In the genomic region with DNA sequence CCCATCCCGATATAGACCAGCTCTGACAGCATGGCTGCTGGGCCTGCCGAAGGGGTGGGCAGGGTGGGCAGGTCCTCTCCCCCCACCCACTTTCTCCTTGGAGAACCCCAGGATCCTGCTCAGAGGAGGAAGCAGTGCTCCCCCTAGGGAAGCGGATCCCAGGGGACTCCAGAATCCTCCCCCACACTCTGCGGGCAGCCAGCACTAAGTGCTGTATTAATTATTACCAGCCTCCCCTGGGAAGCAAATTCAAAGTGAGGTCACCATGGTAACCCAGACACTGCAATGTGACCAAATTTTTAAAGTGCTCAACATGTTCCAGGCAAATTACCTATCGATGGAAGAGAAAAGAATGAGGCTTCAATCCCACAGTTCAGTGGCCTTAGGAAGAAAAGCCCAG, we compare ENCODE assay signal across 21 cellular contexts. TPM values are rescaled to one million over a fixed set of nuclear protein-coding genes. Genes with fewer than 3 reads are reported as not detected.
A peak's percentile ranks its signal among the peaks of the same experiment; 100 is the strongest.
DNase-seq lines count a peak whose midpoint lies in the region; ATAC-seq, FAIRE-seq and TF ChIP-seq lines count a peak whose summit lies in the region.
"Had no signal": no experiment of that assay in that cellular context is flagged by ENCODE, and none has a peak within 500 bp of the region (broad histone marks: within the 10 kb centered on the region; RNA-seq: fewer than 3 reads in every experiment).

No MANE protein-coding gene starts in this region.

- peaks cover 0 to 4% of the 10 kb centered on the region in 2 donors for H3K27me3 Mint-ChIP-seq in natural killer cell treated with Interleukin-12 subunit alpha and Interleukin-12 subunit beta and Interleukin-15 and Interleukin-18, amount 100 ng/mL, for 72 hours
- peaks cover 0 to 3% of the 10 kb centered on the region in 2 donors for H3K27me3 Mint-ChIP-seq in natural killer cell (ENCODE audit: low read depth in 2 of 2)
- H3K27me3 Mint-ChIP-seq in effector memory CD8-positive, alpha-beta T cell: no peaks in the 10 kb centered on the region
- H3K27me3 Mint-ChIP-seq: activated CD8-positive, alpha-beta T cell treated with anti-CD3 and anti-CD28 coated beads for 36 hours; activated naive CD4-positive, alpha-beta T cell treated with anti-CD3 and anti-CD28 coated beads, Interleukin-2, amount 50 U/mL, for 24 hours; activated T-cell treated with anti-CD3 and anti-CD28 coated beads, Interleukin-2, amount 50 U/mL, for 24 hours; stimulated activated naive CD8-positive, alpha-beta T cell treated with anti-CD3 and anti-CD28 coated beads, Interleukin-15, Interleukin-2, amounts not matched to agents 100 ng/mL and 50 ng/mL, for 24 hours; T-helper 17 cell had no signal

- intact Hi-C loops in natural killer cell (cut with micrococcal nuclease): loop anchor here (5.0 kb wide), 1 partner anchor 120 kb away; no protein-coding TSS in a partner anchor

- no peaks in the 10 kb centered on the region for H3K36me3 Mint-ChIP-seq in natural killer cell treated with Interleukin-12 subunit alpha and Interleukin-12 subunit beta and Interleukin-15 and Interleukin-18, amount 100 ng/mL, for 72 hours
- H3K36me3 Mint-ChIP-seq in natural killer cell: no peaks in the 10 kb centered on the region
- peaks cover 3% of the 10 kb centered on the region for H3K36me3 Mint-ChIP-seq in effector memory CD8-positive, alpha-beta T cell (ENCODE audit: insufficient read depth)
- H3K36me3 Mint-ChIP-seq: activated naive CD4-positive, alpha-beta T cell treated with anti-CD3 and anti-CD28 coated beads, Interleukin-2, amount 50 U/mL, for 24 hours had no signal

- no peak for ATAC-seq in natural killer cell treated with Interleukin-12 subunit alpha and Interleukin-12 subunit beta and Interleukin-15 and Interleukin-18, amount 100 ng/mL, for 72 hours
- no peak for ATAC-seq in natural killer cell
- ATAC-seq in HG03354 (IDR thresholded peaks at IDR 0.05; ENCODE audit: poor library complexity, severe bottlenecking, unreplicated experiment): peak; percentile 59
- ATAC-seq in effector memory CD8-positive, alpha-beta T cell (replicated peaks): no peak
- ATAC-seq: activated CD8-positive, alpha-beta T cell treated with anti-CD3 and anti-CD28 coated beads for 36 hours; left cardiac atrium; T-helper 17 cell had no signal

- H3K4me1 Mint-ChIP-seq in natural killer cell treated with Interleukin-12 subunit alpha and Interleukin-12 subunit beta and Interleukin-15 and Interleukin-18, amount 100 ng/mL, for 72 hours (ENCODE audit: low read depth in 2 of 2): no peaks in the 10 kb centered on the region
- peaks cover 0 to 5% of the 10 kb centered on the region in 2 donors for H3K4me1 Mint-ChIP-seq in natural killer cell
- H3K4me1 Mint-ChIP-seq in effector memory CD8-positive, alpha-beta T cell (ENCODE audit: low read depth in 2 of 2): peaks cover 5 to 6% of the 10 kb centered on the region in 2 donors

- peaks cover 3% of the 10 kb centered on the region for H3K9me3 Mint-ChIP-seq in natural killer cell treated with Interleukin-12 subunit alpha and Interleukin-12 subunit beta and Interleukin-15 and Interleukin-18, amount 100 ng/mL, for 72 hours
- no peaks in the 10 kb centered on the region for H3K9me3 Mint-ChIP-seq in natural killer cell
- H3K9me3 Mint-ChIP-seq in effector memory CD8-positive, alpha-beta T cell: peaks cover 0 to 4% of the 10 kb centered on the region in 2 donors
- H3K9me3 Mint-ChIP-seq: activated naive CD4-positive, alpha-beta T cell treated with anti-CD3 and anti-CD28 coated beads, Interleukin-2, amount 50 U/mL, for 24 hours; activated T-cell treated with anti-CD3 and anti-CD28 coated beads, Interleukin-2, amount 50 U/mL, for 24 hours had no signal

- no peak overlapping the region for H3K27ac Mint-ChIP-seq in natural killer cell treated with Interleukin-12 subunit alpha and Interleukin-12 subunit beta and Interleukin-15 and Interleukin-18, amount 100 ng/mL, for 72 hours
- H3K27ac Mint-ChIP-seq in natural killer cell: no peak overlapping the region
- no peak overlapping the region for H3K27ac Mint-ChIP-seq in effector memory CD8-positive, alpha-beta T cell
- H3K27ac Mint-ChIP-seq: activated CD8-positive, alpha-beta T cell treated with anti-CD3 and anti-CD28 coated beads for 36 hours; activated naive CD4-positive, alpha-beta T cell treated with anti-CD3 and anti-CD28 coated beads, Interleukin-2, amount 50 U/mL, for 24 hours; activated T-cell treated with anti-CD3 and anti-CD28 coated beads, Interleukin-2, amount 50 U/mL, for 24 hours; stimulated activated naive CD8-positive, alpha-beta T cell treated with anti-CD3 and anti-CD28 coated beads, Interleukin-15, Interleukin-2, amounts not matched to agents 100 ng/mL and 50 ng/mL, for 24 hours; T-helper 17 cell had no signal

- no peak overlapping the region for H3K4me3 Mint-ChIP-seq in natural killer cell treated with Interleukin-12 subunit alpha and Interleukin-12 subunit beta and Interleukin-15 and Interleukin-18, amount 100 ng/mL, for 72 hours
- no peak overlapping the region for H3K4me3 Mint-ChIP-seq in natural killer cell
- no peak overlapping the region for H3K4me3 Mint-ChIP-seq in effector memory CD8-positive, alpha-beta T cell
- H3K4me3 Mint-ChIP-seq: activated CD8-positive, alpha-beta T cell treated with anti-CD3 and anti-CD28 coated beads for 36 hours; activated naive CD4-positive, alpha-beta T cell treated with anti-CD3 and anti-CD28 coated beads, Interleukin-2, amount 50 U/mL, for 24 hours; activated T-cell treated with anti-CD3 and anti-CD28 coated beads, Interleukin-2, amount 50 U/mL, for 24 hours; stimulated activated naive CD8-positive, alpha-beta T cell treated with anti-CD3 and anti-CD28 coated beads, Interleukin-15, Interleukin-2, amounts not matched to agents 100 ng/mL and 50 ng/mL, for 24 hours; T-helper 17 cell had no signal

- FAIRE-seq in islet of Langerhans (lab: Jason Lieb, UNC): peak; percentile 62
- FAIRE-seq: colon, endometrium had no signal

- peak; percentile 2 for DNase-seq in natural killer cell treated with Interleukin-12 subunit alpha and Interleukin-12 subunit beta and Interleukin-15 and Interleukin-18, amount 100 ng/mL, for 72 hours (ENCODE audit: low spot score)
- no peak for DNase-seq in natural killer cell
- DNase-seq in NCI-H1092 (lab: John Stamatoyannopoulos, UW): no peak
- DNase-seq in NAMALWA (ENCODE audit: low spot score): no peak
- no peak for DNase-seq in stimulated activated CD4-positive, alpha-beta T cell treated with anti-CD3 and anti-CD28 coated beads, Interleukin-15, amount 100 ng/mL, for 24 hours
- no peak for DNase-seq in effector memory CD8-positive, alpha-beta T cell
- DNase-seq: activated CD8-positive, alpha-beta T cell treated with anti-CD3 and anti-CD28 coated beads for 36 hours; activated T-cell treated with anti-CD3 and anti-CD28 coated beads, Interleukin-2, amount 50 U/mL, for 24 hours; left cardiac atrium; midbrain; NCI-H187; NCI-H524 treated with DMSO at 0.1 percent for 48 hours; OCI-M1; SHP77 treated with DMSO at 0.1 percent for 48 hours; T-helper 17 cell had no signal

- no peak for TF ChIP-seq CTCF in natural killer cell (IDR thresholded peaks at IDR 0.05)

RNA-seq across cellular contexts. Expression of gene LDLRAP1, which starts 21.2 kb away (rescaled TPM):
- total RNA-seq in natural killer cell treated with Interleukin-12 subunit alpha and Interleukin-12 subunit beta and Interleukin-15 and Interleukin-18, amount 100 ng/mL, for 72 hours: 1 to 10 TPM; 2.4 to 4.1 TPM
- total RNA-seq in natural killer cell: 10 to 100 TPM; 25.2 to 34.0 (median 27.4) TPM

Comparison
In these comparisons a context has a peak if more than half of its experiments do, and no peak if none do; other contexts are left out.
1. RNA of gene LDLRAP1, which starts 21.2 kb away (total RNA-seq): 25.2 to 34.0 TPM in natural killer cell; 2.4 to 4.1 TPM in natural killer cell treated with Interleukin-12 subunit alpha and Interleukin-12 subunit beta and Interleukin-15 and Interleukin-18, amount 100 ng/mL, for 72 hours; every median in the first group is over 4 times any median in the second.